Comparison of ENCODE assay signal across 11 cellular contexts in genomic region chr13:109274188-109274821, GRCh38.
DNase-seq lines count a peak whose midpoint lies in the region; ATAC-seq and TF ChIP-seq lines count a peak whose summit lies in the region.
"Had no signal": no experiment of that assay in that cellular context is flagged by ENCODE, and none has a peak within 500 bp of the region (broad histone marks: within the 10 kb centered on the region; RNA-seq: fewer than 3 reads in every experiment).

No MANE protein-coding gene starts in this region.

- CTCF ChIA-PET in MCF 10A (lab: Yijun Ruan, JAX) = interaction anchor here (0.8 to 0.9 kb wide), 2 partner anchors 8 to 10 kb away, joined by 3 read pairs; no protein-coding TSS in a partner anchor

- H3K36me3 ChIP-seq in breast epithelium (no peaks in the 10 kb centered on the region), upper lobe of right lung (no peaks in the 10 kb centered on the region)

- H3K4me3 Mint-ChIP-seq in MCF 10A (ENCODE audit: unreplicated experiment) = peak overlapping the region; percentile 64

- no peak for TF ChIP-seq CTCF in MCF 10A (IDR thresholded peaks at IDR 0.05; ENCODE audit: unreplicated experiment)
- TF ChIP-seq CTCF in breast epithelium (IDR thresholded peaks at IDR 0.05) = no peak
- TF ChIP-seq CTCF in cardiac fibroblast (IDR thresholded peaks at IDR 0.05; ENCODE audit: low read depth, low read length) = no peak
- no peak for TF ChIP-seq CTCF in upper lobe of right lung (IDR thresholded peaks at IDR 0.05)

- H3K4me3 ChIP-seq in breast epithelium (no peak overlapping the region), cardiac fibroblast (replicated peaks in 1 of 2; ENCODE audit: low read depth in 2 of 2, low read length in 2 of 2) (peak overlapping the region in 1 of 2 donors; percentile 55), upper lobe of right lung (no peak overlapping the region)

- no peak overlapping the region for H3K27ac ChIP-seq in breast epithelium
- H3K27ac ChIP-seq in upper lobe of right lung = peak overlapping the region; percentile 38

- peaks cover 25% of the 10 kb centered on the region for H3K4me1 Mint-ChIP-seq in MCF 10A (ENCODE audit: insufficient read depth, unreplicated experiment)

- TF ChIP-seq POLR2A in breast epithelium (IDR thresholded peaks at IDR 0.05) = no peak

- POLR2A ChIA-PET in MCF 10A (lab: Yijun Ruan, JAX) = interaction anchor here (0.6 to 4.4 kb wide), 17 partner anchors 8 to 506 kb away, joined by 3 to 42 read pairs (median 4); no protein-coding TSS in a partner anchor

- H3K4me1 ChIP-seq in breast epithelium (no peaks in the 10 kb centered on the region), upper lobe of right lung (no peaks in the 10 kb centered on the region)

- H3K27ac Mint-ChIP-seq in MCF 10A (ENCODE audit: low read depth, unreplicated experiment) = peak overlapping the region; percentile 64

- no peaks in the 10 kb centered on the region for H3K27me3 Mint-ChIP-seq in MCF 10A (ENCODE audit: insufficient read depth, unreplicated experiment)

- peaks cover 69% of the 10 kb centered on the region for H3K36me3 Mint-ChIP-seq in MCF 10A (ENCODE audit: insufficient read depth, unreplicated experiment)

- no TSS peak for BruUV-seq in MCF 10A (replicated peaks; lab: Mats Ljungman, UMichigan)

- DNase-seq in MCF 10A (ENCODE audit: unreplicated experiment) (peak; percentile 34), breast epithelium (ENCODE audit: low spot score in 2 of 2) (no peak), cardiac fibroblast (ENCODE audit: low read depth in 2 of 2) (peak; percentile 87 to 93), iPS DF 4.7 (ENCODE audit: extremely low read depth, low spot score) (peak; percentile 72), upper lobe of right lung (no peak), NCI-H748 (lab: John Stamatoyannopoulos, UW; ENCODE audit: unreplicated experiment) (no peak), NCI-H446 (lab: John Stamatoyannopoulos, UW) (no peak)
- DNase-seq: 8988T; activated CD4-positive, alpha-beta T cell treated with anti-CD3 and anti-CD28 coated beads for 48 hours; retina had no signal

- H3K27me3 ChIP-seq in breast epithelium (no peaks in the 10 kb centered on the region), upper lobe of right lung (no peaks in the 10 kb centered on the region)

- H3K9me3 ChIP-seq in breast epithelium (no peaks in the 10 kb centered on the region), upper lobe of right lung (no peaks in the 10 kb centered on the region)

- no peaks in the 10 kb centered on the region for H3K9me3 Mint-ChIP-seq in MCF 10A (ENCODE audit: unreplicated experiment)

- ATAC-seq in upper lobe of right lung (peak; percentile 87), HG03432 (IDR thresholded peaks at IDR 0.05; ENCODE audit: unreplicated experiment) (no peak)

- intact Hi-C loops in MCF 10A (cut with micrococcal nuclease) = loop anchor here (5.0 to 10.0 kb wide), 5 partner anchors 108 to 740 kb away; no protein-coding TSS in a partner anchor
- intact Hi-C loops in breast epithelium (cut with DNase I; ENCODE audit: low total_unique reads) = no loop called here
- intact Hi-C loops in upper lobe of right lung (cut with DNase I) = no loop called here

Comparison
In these comparisons a context has a peak if more than half of its experiments do, and no peak if none do; other contexts are left out.
1. DNase-seq: peak in MCF 10A (single experiment), cardiac fibroblast (2 of 2) and iPS DF 4.7 (single experiment); none in breast epithelium (0 of 2), upper lobe of right lung (single experiment), NCI-H748 (single experiment) and NCI-H446 (0 of 2).